ENCODE assay signal across 2 cellular contexts in the genomic region with DNA sequence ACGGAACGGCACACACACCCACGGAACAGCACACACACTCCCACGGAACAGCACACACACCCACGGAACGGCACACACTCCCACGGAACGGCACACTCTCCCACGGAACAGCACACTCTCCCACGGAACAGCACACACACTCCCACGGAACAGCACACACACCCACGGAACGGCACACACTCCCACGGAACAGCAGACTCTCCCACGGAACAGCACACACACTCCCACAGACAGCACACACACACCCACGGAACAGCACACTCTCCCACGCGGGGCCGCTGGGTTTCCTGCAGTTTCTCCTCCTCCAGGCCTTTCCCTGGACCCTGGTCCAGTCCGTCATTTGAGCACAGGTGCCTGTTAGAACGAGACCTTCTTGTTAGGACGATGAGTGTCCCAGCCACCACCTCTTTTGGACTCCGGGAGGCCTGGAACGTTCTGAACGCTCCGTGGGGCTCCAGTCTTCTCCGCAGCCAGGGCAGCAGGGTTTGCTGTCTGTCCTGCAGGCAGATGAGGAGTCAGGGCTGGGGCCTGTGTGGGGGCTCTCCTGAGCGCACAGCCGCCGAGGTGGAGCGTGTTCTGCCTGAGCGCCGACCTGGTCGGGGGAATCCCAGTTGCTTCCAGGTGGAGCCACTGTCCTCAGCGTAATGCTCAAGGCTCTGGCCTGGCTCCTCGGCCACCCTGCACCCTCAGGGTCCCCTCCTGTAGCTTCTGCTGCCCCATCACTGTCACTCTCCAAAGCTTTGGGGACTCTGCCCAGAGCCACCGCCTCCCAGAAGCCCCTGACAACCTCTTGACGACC.
TF ChIP-seq lines count a peak whose summit lies in the region.

No MANE protein-coding gene starts in this region.

TF ChIP-seq in A549, 52 proteins besides CTCF, POLR2A, EP300 and RAD21:
- no peak for TF ChIP-seq RFX5 (IDR thresholded peaks at IDR 0.05)
- TF ChIP-seq MAZ (IDR thresholded peaks at IDR 0.05; ENCODE audit: borderline replicate concordance, low read depth, low read length): no peak
- TF ChIP-seq CHD2 (IDR thresholded peaks at IDR 0.05; ENCODE audit: low read length, partially characterized antibody): no peak
- TF ChIP-seq POLR2AphosphoS2 (conservative IDR thresholded peaks at IDR 0.05; ENCODE audit: low read length): 0 out of 2 replicates have a peak, but pooled peaks have one; percentile 40
- no peak for TF ChIP-seq MAX (IDR thresholded peaks at IDR 0.05)
- no peak for TF ChIP-seq MAFK (IDR thresholded peaks at IDR 0.05; ENCODE audit: partially characterized antibody)
- no peak for TF ChIP-seq EHMT2 (IDR thresholded peaks at IDR 0.05; ENCODE audit: low read depth)
- no peak for TF ChIP-seq FOXS1 (CRISPR knock-in tag; IDR thresholded peaks at IDR 0.05)
- no peak for TF ChIP-seq RNF2 (IDR thresholded peaks at IDR 0.05; ENCODE audit: borderline replicate concordance, low read depth)

TF ChIP-seq in K562, 482 proteins besides CTCF, POLR2A, EP300 and RAD21:
- TF ChIP-seq TEAD4 (IDR thresholded peaks at IDR 0.05; ENCODE audit: low read length) (peak; percentile 29; the same call in 1 of the 2 replicates), TEAD4 (CRISPR knock-in tag; IDR thresholded peaks at IDR 0.05; ENCODE audit: borderline replicate concordance) (no peak), POLR2G (IDR thresholded peaks at IDR 0.05; ENCODE audit: low read depth, low read length) (peak; percentile 55), ZNF695 (CRISPR knock-in tag; IDR thresholded peaks at IDR 0.05) (no peak), ZNF609 (CRISPR knock-in tag; IDR thresholded peaks at IDR 0.05; ENCODE audit: borderline replicate concordance) (no peak), PHB (CRISPR knock-in tag; IDR thresholded peaks at IDR 0.05) (no peak), RBM22 (IDR thresholded peaks at IDR 0.05; ENCODE audit: low read depth, low read length, poor library complexity, severe bottlenecking) (peak; percentile 24), BDP1 (IDR thresholded peaks at IDR 0.05; ENCODE audit: insufficient read depth, insufficient read length) (no peak), EGR1 (conservative IDR thresholded peaks at IDR 0.05) (peak; percentile 74)
